In genomic region chr5:113255105-113255504, GRCh38 we compare ENCODE assay signal across 17 cellular contexts.
DNase-seq lines count a peak whose midpoint lies in the region; ATAC-seq and TF ChIP-seq lines count a peak whose summit lies in the region.
"Had no signal": no experiment of that assay in that cellular context is flagged by ENCODE, and none has a peak within 500 bp of the region (broad histone marks: within the 10 kb centered on the region; RNA-seq: fewer than 3 reads in every experiment).

No MANE protein-coding gene starts in this region.

- no peak overlapping the region for H2AK5ac ChIP-seq in IMR-90 (ENCODE audit: low read depth, low read length)
- H2AK5ac ChIP-seq in mesenchymal stem cell (ENCODE audit: low read length, severe bottlenecking): no peak overlapping the region

- no peak overlapping the region for H3K56ac ChIP-seq in IMR-90 (ENCODE audit: extremely low read depth, insufficient read depth, low read length)

- POLR2A ChIA-PET in IMR-90 (lab: Charles Lee; ENCODE audit: unreplicated experiment): no interaction called here

- in situ Hi-C loops in IMR-90 (cut with MboI; ENCODE audit: low sequenced_read_pairs): no loop called here

- H4K5ac ChIP-seq in IMR-90 (ENCODE audit: low read depth, low read length): no peak overlapping the region

- H3K23ac ChIP-seq in IMR-90 (ENCODE audit: low read depth, low read length): no peak overlapping the region
- no peak overlapping the region for H3K23ac ChIP-seq in mesenchymal stem cell (ENCODE audit: low read length in 2 of 2)

- H4K8ac ChIP-seq in IMR-90 (ENCODE audit: low read depth in 2 of 2, low read length in 2 of 2) (no peak overlapping the region), mesenchymal stem cell (ENCODE audit: low read length) (no peak overlapping the region)

- H3K9me1 ChIP-seq in IMR-90 (ENCODE audit: insufficient read depth, low read length): peaks cover 3% of the 10 kb centered on the region

- H3K4me1 ChIP-seq in IMR-90 (ENCODE audit: control insufficient read depth, insufficient read depth, low read length) (peaks cover 14% of the 10 kb centered on the region), mesenchymal stem cell (ENCODE audit: control insufficient read depth, insufficient read depth, low read depth, low read length) (no peaks in the 10 kb centered on the region), stomach (peaks cover 0 to 23% (median 10%) of the 10 kb centered on the region in 4 donors)
- H3K4me1 ChIP-seq: A549, BLaER1 had no signal

- no peaks in the 10 kb centered on the region; the same call in 1 of the 2 replicates for H3K36me3 ChIP-seq in IMR-90 (ENCODE audit: control insufficient read depth, insufficient read depth, low read length)
- no peaks in the 10 kb centered on the region for H3K36me3 ChIP-seq in mesenchymal stem cell (ENCODE audit: control insufficient read depth in 1 of 2, insufficient read depth in 2 of 2, low read depth in 1 of 2, low read length in 2 of 2)
- H3K36me3 ChIP-seq in stomach: no peaks in the 10 kb centered on the region
- H3K36me3 ChIP-seq: BLaER1 had no signal

- H3K4me2 ChIP-seq in IMR-90 (ENCODE audit: low read depth, low read length) (no peak overlapping the region), mesenchymal stem cell (ENCODE audit: low read length, poor library complexity, severe bottlenecking) (no peak overlapping the region)
- H3K4me2 ChIP-seq: A549, BLaER1 had no signal

- DNase-seq in IMR-90 (no peak), choroid plexus epithelial cell (ENCODE audit: low read depth) (peak; percentile 48), mesenchymal stem cell (peak; percentile 72), stomach (no peak), superior temporal gyrus (ENCODE audit: extremely low spot score) (no peak), HuH-7.5 (ENCODE audit: low spot score) (no peak)
- DNase-seq: CD4-positive, alpha-beta memory T cell; DMS153; GDM1; H7; HFFc6; NCI-H1105; NCI-H1694; SHP77 had no signal

- H3K27ac ChIP-seq in IMR-90 (ENCODE audit: insufficient read depth, low read length): no peak overlapping the region
- no peak overlapping the region for H3K27ac ChIP-seq in mesenchymal stem cell (ENCODE audit: low read length, poor library complexity, severe bottlenecking)
- peak overlapping the region in 4 of 5 donors; percentile 3 to 51 (median 34) for H3K27ac ChIP-seq in stomach
- H3K27ac ChIP-seq: A549, BLaER1 had no signal

- CTCF ChIA-PET in IMR-90 (lab: Yijun Ruan, JAX): no interaction called here

- H2AFZ ChIP-seq in IMR-90 (replicated peaks; ENCODE audit: low read length, poor library complexity) (no peak overlapping the region), mesenchymal stem cell (ENCODE audit: low read depth, low read length) (no peak overlapping the region)

- H2BK12ac ChIP-seq in mesenchymal stem cell (ENCODE audit: low read length in 2 of 2): no peak overlapping the region

- no peak overlapping the region for H2AK9ac ChIP-seq in IMR-90 (replicated peaks; ENCODE audit: low read depth, low read length, poor library complexity)

- no CpG with 5 or more reads among the region's 4 CpGs for WGBS in IMR-90 (ENCODE audit: extremely low coverage in 2 of 2, insufficient read length in 1 of 2), 2 experiments
- 92% methylated on average over 3 of the region's 4 CpGs for WGBS in mesenchymal stem cell
- WGBS in stomach, 5 donors: 54 to 75% (median 72%) methylated on average over 4 of the region's 4 CpGs

- no peak overlapping the region for H2BK120ac ChIP-seq in IMR-90 (ENCODE audit: low read depth, low read length)
- H2BK120ac ChIP-seq in mesenchymal stem cell (ENCODE audit: low read depth, low read length): no peak overlapping the region

- H4K91ac ChIP-seq in IMR-90 (ENCODE audit: insufficient read depth, low read depth, low read length): no peak overlapping the region
- no peak overlapping the region for H4K91ac ChIP-seq in mesenchymal stem cell (ENCODE audit: low read length)

- TF ChIP-seq CTCF in IMR-90 (conservative IDR thresholded peaks at IDR 0.05; ENCODE audit: low read depth, low read length): no peak
- no peak for TF ChIP-seq CTCF in choroid plexus epithelial cell (conservative IDR thresholded peaks at IDR 0.05; ENCODE audit: low read depth, low read length)
- TF ChIP-seq CTCF in stomach (IDR thresholded peaks at IDR 0.05): no peak

- H3K14ac ChIP-seq in IMR-90 (replicated peaks; ENCODE audit: low read depth, low read length) (no peak overlapping the region), mesenchymal stem cell (ENCODE audit: low read length in 2 of 2) (no peak overlapping the region)

- dilution Hi-C loops in IMR-90 (cut with HindIII; ENCODE audit: low sequenced_read_pairs, unreplicated experiment): no loop called here

- no peak for TF ChIP-seq RAD21 in IMR-90 (IDR thresholded peaks at IDR 0.05; ENCODE audit: low read length)

- intact Hi-C loops in IMR-90 (cut with micrococcal nuclease) (no loop called here), stomach (cut with DNase I; ENCODE audit: low total_unique reads) (no loop called here)

- H3K4me3 ChIP-seq in IMR-90 (ENCODE audit: insufficient read depth, low read depth, low read length): no peak overlapping the region
- H3K4me3 ChIP-seq in choroid plexus epithelial cell (ENCODE audit: low read depth, low read length): no peak overlapping the region
- H3K4me3 ChIP-seq in mesenchymal stem cell (ENCODE audit: insufficient read depth in 1 of 2, low read depth in 1 of 2, low read length in 2 of 2): peak overlapping the region in 1 of 2 experiments; percentile 49
- H3K4me3 ChIP-seq in stomach: no peak overlapping the region
- H3K4me3 ChIP-seq: A549, BLaER1 had no signal

- no peak overlapping the region for H3K4ac ChIP-seq in IMR-90 (ENCODE audit: low read depth, low read length)
- H3K4ac ChIP-seq in mesenchymal stem cell (ENCODE audit: low read depth in 1 of 2, low read length in 2 of 2): no peak overlapping the region

- no peaks in the 10 kb centered on the region for H3K9me3 ChIP-seq in IMR-90 (ENCODE audit: control insufficient read depth, insufficient read depth, low read length)
- no peaks in the 10 kb centered on the region for H3K9me3 ChIP-seq in mesenchymal stem cell (ENCODE audit: control insufficient read depth, low read length)
- no peaks in the 10 kb centered on the region for H3K9me3 ChIP-seq in stomach
- H3K9me3 ChIP-seq: A549, BLaER1 had no signal

- H2BK15ac ChIP-seq in IMR-90 (ENCODE audit: low read depth, low read length) (no peak overlapping the region), mesenchymal stem cell (ENCODE audit: low read depth, poor library complexity, severe bottlenecking) (no peak overlapping the region)

- H3K18ac ChIP-seq in IMR-90 (ENCODE audit: low read depth, low read length): no peak overlapping the region
- no peak overlapping the region for H3K18ac ChIP-seq in mesenchymal stem cell (ENCODE audit: low read depth in 1 of 2, low read length in 2 of 2)

- H4K20me1 ChIP-seq in IMR-90 (ENCODE audit: insufficient read depth, low read length): no peaks in the 10 kb centered on the region
- H4K20me1 ChIP-seq: BLaER1 had no signal

- H2BK20ac ChIP-seq in IMR-90 (ENCODE audit: low read depth, low read length): no peak overlapping the region

- H3K27me3 ChIP-seq in IMR-90 (ENCODE audit: control insufficient read depth, insufficient read depth, low read length) (no peaks in the 10 kb centered on the region), mesenchymal stem cell (ENCODE audit: control insufficient read depth in 1 of 2, insufficient read depth in 1 of 2, low read length in 2 of 2) (no peaks in the 10 kb centered on the region), stomach (no peaks in the 10 kb centered on the region)
- H3K27me3 ChIP-seq: BLaER1 had no signal

- ATAC-seq in IMR-90 (ENCODE audit: low read depth) (peak; percentile 6; the same call in 1 of the 2 replicates), HG03520 (IDR thresholded peaks at IDR 0.05; ENCODE audit: unreplicated experiment) (no peak)
- ATAC-seq: A549 had no signal

- TF ChIP-seq POLR2A in IMR-90 (IDR thresholded peaks at IDR 0.05; ENCODE audit: low read depth, low read length) (no peak), stomach (IDR thresholded peaks at IDR 0.05) (no peak)

- peaks cover 25 to 41% of the 10 kb centered on the region in 2 experiments for H3K79me1 ChIP-seq in IMR-90 (ENCODE audit: low read depth in 1 of 2, low read length in 2 of 2)
- peaks cover 20% of the 10 kb centered on the region for H3K79me1 ChIP-seq in mesenchymal stem cell (replicated peaks; ENCODE audit: low read length, poor library complexity, severe bottlenecking)

- H2BK5ac ChIP-seq in IMR-90 (ENCODE audit: low read depth, low read length, poor library complexity, severe bottlenecking): no peak overlapping the region
- H2BK5ac ChIP-seq in mesenchymal stem cell (ENCODE audit: low read depth, low read length, poor library complexity, severe bottlenecking): no peak overlapping the region

- no peak overlapping the region for H3K9ac ChIP-seq in IMR-90 (ENCODE audit: low read depth, low read length)
- H3K9ac ChIP-seq in mesenchymal stem cell (ENCODE audit: low read length): peak overlapping the region; percentile 65
- H3K9ac ChIP-seq: BLaER1 had no signal

- BruUV-seq in IMR-90 (replicated peaks; lab: Mats Ljungman, UMichigan): no TSS peak

- no peak for TF ChIP-seq EP300 in stomach (IDR thresholded peaks at IDR 0.05)

TF ChIP-seq in IMR-90, 13 proteins besides CTCF, POLR2A, EP300 and RAD21 (continues in another document):
- TF ChIP-seq CEBPB (IDR thresholded peaks at IDR 0.05; ENCODE audit: low read depth, low read length): no peak
- no peak for TF ChIP-seq SMC3 (IDR thresholded peaks at IDR 0.05; ENCODE audit: low read depth, low read length)
- TF ChIP-seq, protein P1, sequence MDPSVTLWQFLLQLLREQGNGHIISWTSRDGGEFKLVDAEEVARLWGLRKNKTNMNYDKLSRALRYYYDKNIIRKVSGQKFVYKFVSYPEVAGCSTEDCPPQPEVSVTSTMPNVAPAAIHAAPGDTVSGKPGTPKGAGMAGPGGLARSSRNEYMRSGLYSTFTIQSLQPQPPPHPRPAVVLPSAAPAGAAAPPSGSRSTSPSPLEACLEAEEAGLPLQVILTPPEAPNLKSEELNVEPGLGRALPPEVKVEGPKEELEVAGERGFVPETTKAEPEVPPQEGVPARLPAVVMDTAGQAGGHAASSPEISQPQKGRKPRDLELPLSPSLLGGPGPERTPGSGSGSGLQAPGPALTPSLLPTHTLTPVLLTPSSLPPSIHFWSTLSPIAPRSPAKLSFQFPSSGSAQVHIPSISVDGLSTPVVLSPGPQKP (IDR thresholded peaks at IDR 0.05; ENCODE audit: borderline replicate concordance, low read depth, low read length): no peak
- no peak for TF ChIP-seq CHD1 (IDR thresholded peaks at IDR 0.05; ENCODE audit: low read depth, low read length)
- TF ChIP-seq RFX5 (IDR thresholded peaks at IDR 0.05; ENCODE audit: low read depth, low read length): no peak
- no peak for TF ChIP-seq BHLHE40 (IDR thresholded peaks at IDR 0.05; ENCODE audit: low read depth, low read length)
- TF ChIP-seq MAZ (IDR thresholded peaks at IDR 0.05; ENCODE audit: borderline replicate concordance, low read depth, low read length): no peak
- TF ChIP-seq MXI1 (IDR thresholded peaks at IDR 0.05; ENCODE audit: borderline replicate concordance, low read depth, low read length): no peak
- TF ChIP-seq NFE2L2 (IDR thresholded peaks at IDR 0.05; ENCODE audit: low read depth, low read length): no peak
- TF ChIP-seq MAFK (IDR thresholded peaks at IDR 0.05; ENCODE audit: low read depth, low read length): no peak
- TF ChIP-seq FOS (IDR thresholded peaks at IDR 0.05; ENCODE audit: low read depth, low read length): no peak

Comparison
In these comparisons a context has a peak if more than half of its experiments do, and no peak if none do; other contexts are left out.
1. DNase-seq: peak in choroid plexus epithelial cell (single experiment) and mesenchymal stem cell (single experiment); none in IMR-90 (single experiment), stomach (single experiment), superior temporal gyrus (single experiment) and HuH-7.5 (single experiment).
2. H3K27ac ChIP-seq: peak in stomach (4 of 5); none in IMR-90 (single experiment) and mesenchymal stem cell (single experiment).